In the genomic region with DNA sequence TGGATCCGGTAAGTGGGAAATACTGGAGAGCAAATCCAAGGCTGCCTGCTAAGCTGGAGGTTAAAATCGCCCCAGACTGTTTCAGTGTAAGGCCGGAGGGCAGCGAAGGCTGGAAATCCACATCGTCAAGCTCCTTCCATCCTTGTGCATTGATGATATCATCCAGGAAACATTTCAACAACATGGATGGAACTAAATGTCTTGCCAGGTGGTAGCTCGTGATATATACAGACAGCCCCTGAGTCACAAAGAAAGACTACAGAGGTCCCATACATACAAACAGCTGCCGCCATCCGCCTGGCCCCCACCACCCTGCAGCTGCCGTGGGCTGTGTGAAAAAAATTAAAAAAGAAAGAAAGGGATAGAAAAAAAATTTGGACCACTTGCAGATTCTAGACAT, we compare ENCODE assay signal across 17 cellular contexts.
DNase-seq lines count a peak whose midpoint lies in the region; ATAC-seq, FAIRE-seq and TF ChIP-seq lines count a peak whose summit lies in the region.
"Had no signal": no experiment of that assay in that cellular context is flagged by ENCODE, and none has a peak within 500 bp of the region (broad histone marks: within the 10 kb centered on the region; RNA-seq: fewer than 3 reads in every experiment).

No MANE protein-coding gene starts in this region.

- TF ChIP-seq CTCF in astrocyte of the spinal cord (IDR thresholded peaks at IDR 0.05; ENCODE audit: low read depth, low read length) (no peak), hepatocyte (IDR thresholded peaks at IDR 0.05; ENCODE audit: poor library complexity) (no peak)

- H3K4me2 ChIP-seq in hepatocyte (peak overlapping the region; percentile 2), skeletal muscle satellite cell (ENCODE audit: low read length) (peak overlapping the region; percentile 36)

- H3K4me1 ChIP-seq in hepatocyte (ENCODE audit: insufficient read depth) (peaks cover 35% of the 10 kb centered on the region), skeletal muscle satellite cell (ENCODE audit: control insufficient read depth, insufficient read depth, low read length) (peaks cover 41% of the 10 kb centered on the region)
- H3K4me1 ChIP-seq: spleen had no signal

- H4K20me1 ChIP-seq in hepatocyte (ENCODE audit: insufficient read depth, poor library complexity, severe bottlenecking): no peaks in the 10 kb centered on the region

- H3K27me3 ChIP-seq in hepatocyte: no peaks in the 10 kb centered on the region
- no peaks in the 10 kb centered on the region for H3K27me3 ChIP-seq in skeletal muscle satellite cell (ENCODE audit: control insufficient read depth, insufficient read depth, low read length)
- H3K27me3 ChIP-seq: cardiac muscle cell had no signal

- H3K4me3 Mint-ChIP-seq in immature natural killer cell (no peak overlapping the region), T-helper 17 cell (no peak overlapping the region)

- no peak for ATAC-seq in T-helper 17 cell

- WGBS in hepatocyte (ENCODE audit: low lambda C conversion rate, missing lambda C conversion rate): 49% methylated on average over 9 of the region's 9 CpGs

- H3K27ac ChIP-seq in hepatocyte: peak overlapping the region; percentile 13
- H3K27ac ChIP-seq: cardiac muscle cell, SK-N-MC, spleen had no signal

- H3K79me2 ChIP-seq in hepatocyte: no peaks in the 10 kb centered on the region

- H3K27ac Mint-ChIP-seq in immature natural killer cell (no peak overlapping the region), T-helper 17 cell (no peak overlapping the region)

- H3K9me3 Mint-ChIP-seq in immature natural killer cell: no peaks in the 10 kb centered on the region

- H3K4me1 Mint-ChIP-seq in immature natural killer cell (no peaks in the 10 kb centered on the region), T-helper 17 cell (peaks cover 12% of the 10 kb centered on the region)

- peak overlapping the region; percentile 29 for H3K9ac ChIP-seq in skeletal muscle satellite cell (ENCODE audit: low read depth, low read length)

- H3K4me3 ChIP-seq in astrocyte of the spinal cord (ENCODE audit: low read depth, low read length) (no peak overlapping the region), hepatocyte (no peak overlapping the region), skeletal muscle satellite cell (ENCODE audit: low read length) (peak overlapping the region; percentile 45)
- H3K4me3 ChIP-seq: cardiac muscle cell, SK-N-MC, spleen had no signal

- DNase-seq in DMS53 (lab: John Stamatoyannopoulos, UW): peak; percentile 13
- no peak for DNase-seq in DMS53 treated with DMSO at 0.1 percent for 48 hours (lab: John Stamatoyannopoulos, UW; ENCODE audit: unreplicated experiment)
- peak; percentile 92 for DNase-seq in astrocyte of the spinal cord (ENCODE audit: low read depth, low spot score)
- DNase-seq in hepatocyte (ENCODE audit: low spot score): peak; percentile 62
- no peak for DNase-seq in immature natural killer cell
- no peak for DNase-seq in T-helper 17 cell
- DNase-seq in GM19239 (ENCODE audit: insufficient read length, low spot score): no peak
- DNase-seq: 8988T; activated CD4-positive, CD25-positive, alpha-beta regulatory T cell; Caco-2; erythroblast; NCI-H1417 treated with DMSO at 0.1 percent for 48 hours; spleen had no signal

- in situ Hi-C loops in astrocyte of the spinal cord (cut with HindIII; ENCODE audit: low sequenced_read_pairs): no loop called here

- no peaks in the 10 kb centered on the region for H3K36me3 Mint-ChIP-seq in immature natural killer cell
- peaks cover under 1% of the 10 kb centered on the region for H3K36me3 Mint-ChIP-seq in T-helper 17 cell (ENCODE audit: low read depth)

- no peaks in the 10 kb centered on the region for H3K36me3 ChIP-seq in hepatocyte (replicated peaks; ENCODE audit: insufficient read depth, low read depth)
- no peaks in the 10 kb centered on the region for H3K36me3 ChIP-seq in skeletal muscle satellite cell (ENCODE audit: insufficient read depth, low read length)
- H3K36me3 ChIP-seq: cardiac muscle cell, spleen had no signal

- H3K9me3 ChIP-seq in hepatocyte (ENCODE audit: low read depth) (no peaks in the 10 kb centered on the region), skeletal muscle satellite cell (replicated peaks; ENCODE audit: low read length) (no peaks in the 10 kb centered on the region), T-helper 17 cell (ENCODE audit: control insufficient read depth, low read length, poor library complexity, severe bottlenecking) (no peaks in the 10 kb centered on the region)
- H3K9me3 ChIP-seq: Caco-2, spleen had no signal

- no peak for FAIRE-seq in GM19239 (lab: Jason Lieb, UNC)
- FAIRE-seq: H1 had no signal

- no peak overlapping the region for H2AFZ ChIP-seq in hepatocyte

- H3K9me2 ChIP-seq in hepatocyte (replicated peaks; ENCODE audit: insufficient read depth): no peaks in the 10 kb centered on the region

- H3K27me3 Mint-ChIP-seq in immature natural killer cell (ENCODE audit: low read depth in 3 of 3): peaks cover 2 to 7% (median 6%) of the 10 kb centered on the region in 3 donors
- H3K27me3 Mint-ChIP-seq in T-helper 17 cell: peaks cover 12% of the 10 kb centered on the region

Comparison
In these comparisons a context has a peak if more than half of its experiments do, and no peak if none do; other contexts are left out.
1. DNase-seq: peak in DMS53 (single experiment), astrocyte of the spinal cord (single experiment) and hepatocyte (single experiment); none in DMS53 treated with DMSO at 0.1 percent for 48 hours (single experiment), immature natural killer cell (0 of 3), T-helper 17 cell (0 of 3) and GM19239 (single experiment).